31 cellular contexts compared by ENCODE assay signal in the genomic region with DNA sequence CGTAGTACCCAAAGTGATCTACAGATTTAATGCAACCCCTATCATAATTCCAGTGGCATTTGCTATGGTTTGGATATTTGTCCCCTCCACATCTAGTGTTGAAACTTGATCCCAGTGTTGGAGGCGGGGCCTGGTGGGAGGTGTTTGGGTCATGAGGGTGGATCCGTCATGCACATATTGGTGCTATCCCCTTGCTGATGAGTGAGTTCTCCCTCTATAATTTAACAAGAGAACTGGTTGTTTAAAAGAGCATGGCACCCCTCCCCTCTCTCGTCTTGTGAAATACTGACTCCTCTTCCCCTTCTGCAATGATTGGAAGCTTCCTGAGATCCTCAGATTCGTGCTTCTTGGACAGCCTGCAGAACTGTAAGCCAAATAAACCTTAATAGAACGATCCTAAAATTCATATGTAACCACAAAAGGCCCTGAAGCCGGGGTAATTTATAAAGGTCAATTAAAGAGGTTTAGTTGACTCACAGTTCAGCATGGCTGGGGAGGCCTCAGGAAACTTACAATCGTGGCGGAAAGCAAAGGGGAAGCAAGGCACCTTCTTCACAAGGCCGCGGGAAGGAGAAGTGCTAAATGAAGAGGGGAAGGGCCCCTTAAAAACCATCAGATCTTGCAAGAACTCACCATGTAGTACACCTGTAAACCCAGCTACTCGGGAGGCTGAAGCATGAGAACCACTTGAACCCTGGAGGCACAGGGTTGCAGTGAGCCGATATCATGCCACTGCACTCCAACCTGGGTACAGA. TPM values are rescaled to one million over a fixed set of nuclear protein-coding genes. Genes with fewer than 3 reads are reported as not detected.
DNase-seq lines count a peak whose midpoint lies in the region; ATAC-seq and TF ChIP-seq lines count a peak whose summit lies in the region.
"Had no signal": no experiment of that assay in that cellular context is flagged by ENCODE, and none has a peak within 500 bp of the region (broad histone marks: within the 10 kb centered on the region; RNA-seq: fewer than 3 reads in every experiment).

No MANE protein-coding gene starts in this region.

- peaks cover 0 to 18% of the 10 kb centered on the region in 2 donors for H3K36me3 ChIP-seq in left lung
- H3K36me3 ChIP-seq: uterus had no signal

- H3K9me3 ChIP-seq in left lung = no peaks in the 10 kb centered on the region
- H3K9me3 ChIP-seq: esophagus squamous epithelium, right lobe of liver, testis, uterus had no signal

- ATAC-seq in left lung = no peak
- ATAC-seq: activated CD8-positive, alpha-beta memory T cell treated with anti-CD3 and anti-CD28 coated beads, Interleukin-2, amount 10 ng/mL, durations not matched to agents 7 days and 5 days; right lobe of liver; SK-N-SH treated with all-trans-retinoic acid at 6 μM for 48 hours had no signal

- TF ChIP-seq CTCF in nephron progenitor cell (IDR thresholded peaks at IDR 0.05) (no peak), left lung (IDR thresholded peaks at IDR 0.05) (no peak)

- no peaks in the 10 kb centered on the region for H3K27me3 Mint-ChIP-seq in nephron progenitor cell (ENCODE audit: low read depth, poor library complexity)
- H3K27me3 Mint-ChIP-seq: activated CD4-positive, alpha-beta T cell treated with anti-CD3 and anti-CD28 coated beads, Interleukin-2, amount 10 ng/mL, durations not matched to agents 7 days and 5 days; activated CD8-positive, alpha-beta memory T cell treated with anti-CD3 and anti-CD28 coated beads, Interleukin-2, amount 10 ng/mL, durations not matched to agents 7 days and 5 days; CD4-positive, alpha-beta memory T cell had no signal

- intact Hi-C loops in left lung (cut with DNase I) = no loop called here

- POLR2A ChIA-PET in HEK293T (lab: Yijun Ruan, JAX) = interaction anchor here (2.3 kb wide), 1 partner anchor 42 kb away, joined by 7 read pairs; a partner anchor contains a TSS

- CTCF ChIA-PET in HEK293T (lab: Yijun Ruan, JAX) = no interaction called here

- H3K27me3 ChIP-seq in left lung = no peaks in the 10 kb centered on the region
- H3K27me3 ChIP-seq: cardiac muscle cell, esophagus squamous epithelium, right lobe of liver, testis, uterus had no signal

- H3K36me3 Mint-ChIP-seq in nephron progenitor cell (ENCODE audit: low read depth) = peaks cover 47% of the 10 kb centered on the region

- peaks cover 0 to 6% of the 10 kb centered on the region in 2 donors for H3K4me1 ChIP-seq in left lung
- H3K4me1 ChIP-seq: esophagus squamous epithelium, right lobe of liver, testis, uterus had no signal

- in situ Hi-C loops in KBM-7 (cut with MboI; ENCODE audit: low pct_unique_long_range_greater_than_20kb, low sequenced_read_pairs) = no loop called here

- no peak overlapping the region for H3K27ac Mint-ChIP-seq in nephron progenitor cell
- H3K27ac Mint-ChIP-seq: activated CD4-positive, alpha-beta T cell treated with anti-CD3 and anti-CD28 coated beads, Interleukin-2, amount 10 ng/mL, durations not matched to agents 7 days and 5 days; activated T-helper 1 cell treated with anti-CD3 and anti-CD28 coated beads, Interleukin-12 subunit alpha, Interleukin-12 subunit beta, Interleukin-2, Interleukin-4 antibody, amounts not matched to agents 30 ng/mL and 10 ng/mL and 1 ng/mL, durations not matched to agents 14 hours and 24 hours and 36 hours; nephron; T-helper 2 cell treated with Interferon-gamma antibody and Interleukin-4, amounts not matched to agents 5 μg/mL and 100 μg/mL, for 36 hours had no signal

- H3K9me3 Mint-ChIP-seq in nephron progenitor cell = peaks cover 2% of the 10 kb centered on the region
- H3K9me3 Mint-ChIP-seq: activated CD4-positive, alpha-beta T cell treated with anti-CD3 and anti-CD28 coated beads, Interleukin-2, amount 10 ng/mL, durations not matched to agents 7 days and 5 days; activated T-helper 1 cell treated with anti-CD3 and anti-CD28 coated beads, Interleukin-12 subunit alpha, Interleukin-12 subunit beta, Interleukin-2, Interleukin-4 antibody, amounts not matched to agents 30 ng/mL and 10 ng/mL and 1 ng/mL, durations not matched to agents 14 hours and 24 hours and 36 hours; CD4-positive, alpha-beta memory T cell; nephron; T-helper 2 cell treated with Interferon-gamma antibody and Interleukin-4, amounts not matched to agents 5 μg/mL and 100 μg/mL, for 36 hours had no signal

- no peak overlapping the region for H3K4me3 Mint-ChIP-seq in nephron progenitor cell
- H3K4me3 Mint-ChIP-seq: activated CD4-positive, alpha-beta T cell treated with anti-CD3 and anti-CD28 coated beads, Interleukin-2, amount 10 ng/mL, durations not matched to agents 7 days and 5 days; activated CD8-positive, alpha-beta memory T cell treated with anti-CD3 and anti-CD28 coated beads, Interleukin-2, amount 10 ng/mL, durations not matched to agents 7 days and 5 days; activated T-helper 1 cell treated with anti-CD3 and anti-CD28 coated beads, Interleukin-12 subunit alpha, Interleukin-12 subunit beta, Interleukin-2, Interleukin-4 antibody, amounts not matched to agents 30 ng/mL and 10 ng/mL and 1 ng/mL, durations not matched to agents 14 hours and 24 hours and 36 hours; CD4-positive, alpha-beta memory T cell; nephron; T-helper 2 cell treated with Interferon-gamma antibody and Interleukin-4, amounts not matched to agents 5 μg/mL and 100 μg/mL, for 36 hours had no signal

- H3K27ac ChIP-seq in left lung = peak overlapping the region in 1 of 2 donors; percentile 71
- H3K27ac ChIP-seq: cardiac muscle cell, esophagus squamous epithelium, GM23248, right lobe of liver, testis, uterus, WERI-Rb-1 had no signal

- H3K4me1 Mint-ChIP-seq in nephron progenitor cell = peaks cover 15% of the 10 kb centered on the region

- H3K4me3 ChIP-seq in left lung = no peak overlapping the region
- H3K4me3 ChIP-seq: cardiac muscle cell, esophagus squamous epithelium, GM23248, right lobe of liver, testis, uterus had no signal

- DNase-seq in EH (ENCODE audit: low read depth) (peak; percentile 12), KBM-7 (peak; percentile 18), SKM-1 (lab: John Stamatoyannopoulos, UW; ENCODE audit: unreplicated experiment) (peak; percentile 18), nephron progenitor cell (peak; percentile 19), left lung (no peak), amniotic stem cell (lab: John Stamatoyannopoulos, UW) (no peak), HEK293T (ENCODE audit: extremely low spot score) (no peak)
- DNase-seq: activated CD4-positive, alpha-beta T cell treated with anti-CD3 and anti-CD28 coated beads, Interleukin-2, amount 10 ng/mL, durations not matched to agents 7 days and 5 days; activated CD8-positive, alpha-beta memory T cell treated with anti-CD3 and anti-CD28 coated beads, Interleukin-2, amount 10 ng/mL, durations not matched to agents 7 days and 5 days; activated naive CD4-positive, alpha-beta T cell treated with anti-CD3 and anti-CD28 coated beads, Interleukin-2, amount 50 U/mL, for 16 hours; aorta; CD4-positive, alpha-beta memory T cell; DMS 273 treated with DMSO at 0.1 percent for 48 hours; esophagus squamous epithelium; hypothalamus; islet precursor cell; NCI-H146; NCI-H2171; NCI-H526 treated with DMSO at 0.1 percent for 48 hours; right lobe of liver; stimulated activated CD4-positive, alpha-beta T cell treated with anti-CD3 and anti-CD28 coated beads, Interleukin-4, amount 100 ng/mL, for 4 hours; stimulated activated naive CD4-positive, alpha-beta T cell treated with Interleukin-2 at 50 U/mL for 16 hours; testis; uterus; WERI-Rb-1 had no signal

TF ChIP-seq in HEK293T, 16 proteins besides CTCF, POLR2A, EP300 and RAD21:
- TF ChIP-seq FOXM1 (IDR thresholded peaks at IDR 0.05; ENCODE audit: borderline replicate concordance) (no peak), FOXK2 (IDR thresholded peaks at IDR 0.05) (no peak), TARDBP (IDR thresholded peaks at IDR 0.05) (no peak), SP1 (IDR thresholded peaks at IDR 0.05) (no peak), NFRKB (IDR thresholded peaks at IDR 0.05) (no peak), CTBP1 (IDR thresholded peaks at IDR 0.05; ENCODE audit: borderline replicate concordance) (no peak), ZNF384 (IDR thresholded peaks at IDR 0.05) (no peak), ELF4 (IDR thresholded peaks at IDR 0.05) (no peak), BHLHE40 (IDR thresholded peaks at IDR 0.05; ENCODE audit: borderline replicate concordance) (no peak), HDGF (IDR thresholded peaks at IDR 0.05; ENCODE audit: borderline replicate concordance) (no peak), ARNT (IDR thresholded peaks at IDR 0.05) (no peak), LEF1 (IDR thresholded peaks at IDR 0.05; ENCODE audit: borderline replicate concordance) (no peak), SUZ12 (IDR thresholded peaks at IDR 0.05) (no peak), FOXA1 (IDR thresholded peaks at IDR 0.05) (no peak)
- TF ChIP-seq, protein P1, sequence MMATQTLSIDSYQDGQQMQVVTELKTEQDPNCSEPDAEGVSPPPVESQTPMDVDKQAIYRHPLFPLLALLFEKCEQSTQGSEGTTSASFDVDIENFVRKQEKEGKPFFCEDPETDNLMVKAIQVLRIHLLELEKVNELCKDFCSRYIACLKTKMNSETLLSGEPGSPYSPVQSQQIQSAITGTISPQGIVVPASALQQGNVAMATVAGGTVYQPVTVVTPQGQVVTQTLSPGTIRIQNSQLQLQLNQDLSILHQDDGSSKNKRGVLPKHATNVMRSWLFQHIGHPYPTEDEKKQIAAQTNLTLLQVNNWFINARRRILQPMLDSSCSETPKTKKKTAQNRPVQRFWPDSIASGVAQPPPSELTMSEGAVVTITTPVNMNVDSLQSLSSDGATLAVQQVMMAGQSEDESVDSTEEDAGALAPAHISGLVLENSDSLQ (IDR thresholded peaks at IDR 0.05) = no peak
TF ChIP-seq in HEK293T: peak in this region for 0.

RNA-seq across cellular contexts. Expression of a gene that starts 41.2 kb away (rescaled TPM):
- 10 to 100 TPM; 64.8 to 66.4 TPM for total RNA-seq in left lung

RNA-seq across cellular contexts. Expression of a gene that starts 41.6 kb away (rescaled TPM):
- 100 to 1,000 TPM; 134 to 158 TPM for total RNA-seq in left lung

RNA-seq across cellular contexts. Expression of a gene that starts 44.8 kb away (rescaled TPM):
- total RNA-seq in left lung = under 1 TPM; 0.16 to 0.61 TPM
- total RNA-seq: activated T-helper 1 cell treated with anti-CD3 and anti-CD28 coated beads, Interleukin-12 subunit alpha, Interleukin-12 subunit beta, Interleukin-2, Interleukin-4 antibody, amounts not matched to agents 30 ng/mL and 10 ng/mL and 1 ng/mL, durations not matched to agents 14 hours and 24 hours and 36 hours; GM23248 had no signal

Comparison
In these comparisons a context has a peak if more than half of its experiments do, and no peak if none do; other contexts are left out.
1. DNase-seq: peak in EH (single experiment), KBM-7 (single experiment), SKM-1 (single experiment) and nephron progenitor cell (single experiment); none in left lung (0 of 2), amniotic stem cell (single experiment) and HEK293T (single experiment).